8 cellular contexts compared by ENCODE assay signal in genomic region chr2:178477443-178478099, GRCh38. TPM values are rescaled to one million over a fixed set of nuclear protein-coding genes. Genes with fewer than 3 reads are reported as not detected.
A peak's percentile ranks its signal among the peaks of the same experiment; 100 is the strongest.
DNase-seq lines count a peak whose midpoint lies in the region; ATAC-seq, FAIRE-seq and TF ChIP-seq lines count a peak whose summit lies in the region.

No MANE protein-coding gene starts in this region.

- H4K20me1 ChIP-seq in H1 (replicated peaks in 1 of 2; ENCODE audit: control insufficient read depth in 1 of 2, insufficient read depth in 2 of 2, low read length in 2 of 2): peaks cover 2 to 3% of the 10 kb centered on the region in 2 experiments

- H3K27me3 Mint-ChIP-seq in progenitor cell of endocrine pancreas: no peaks in the 10 kb centered on the region

- peaks cover 15% of the 10 kb centered on the region for H3K4me1 Mint-ChIP-seq in progenitor cell of endocrine pancreas (ENCODE audit: low read depth)

- POLR2A ChIA-PET in H1 (lab: Charles Lee; ENCODE audit: partially characterized antibody): interaction anchor here (0.9 to 1.0 kb wide), 2 partner anchors 27 to 36 kb away, joined by 3 to 4 read pairs; partner anchors contain the start of genes PJVK and PRKRA

- no peak overlapping the region for H2AK5ac ChIP-seq in H1 (ENCODE audit: low read depth, low read length)

- no peaks in the 10 kb centered on the region for H3K36me3 Mint-ChIP-seq in progenitor cell of endocrine pancreas (ENCODE audit: insufficient read depth)

- no peaks in the 10 kb centered on the region for H3K36me3 ChIP-seq in H1 (ENCODE audit: control insufficient read depth in 2 of 4, insufficient read depth in 4 of 4, low read length in 3 of 4)

- no peak overlapping the region for H2BK15ac ChIP-seq in H1 (ENCODE audit: low read length)

- TF ChIP-seq CTCF in GM12864 (IDR thresholded peaks at IDR 0.05; ENCODE audit: low read depth, low read length, missing control alignments): no peak
- no peak for TF ChIP-seq CTCF in H1 (IDR thresholded peaks at IDR 0.05; ENCODE audit: control extremely low read depth in 1 of 3, insufficient read depth in 1 of 3, low read depth in 1 of 3, low read length in 3 of 3)
- TF ChIP-seq CTCF in progenitor cell of endocrine pancreas (IDR thresholded peaks at IDR 0.05; ENCODE audit: unreplicated experiment): no peak

- H3K9ac ChIP-seq in H1 (replicated peaks in 1 of 4; ENCODE audit: extremely low read depth in 1 of 4, low read depth in 3 of 4, low read length in 3 of 4): no peak overlapping the region

- peak overlapping the region; percentile 78 for H3K4me3 ChIP-seq in GM12864 (ENCODE audit: low read depth, low read length)
- peak overlapping the region; percentile 62 to 92 (median 80) for H3K4me3 ChIP-seq in H1 (ENCODE audit: extremely low read depth in 1 of 4, insufficient read depth in 2 of 4, low read depth in 3 of 4, low read length in 4 of 4)

- no peaks in the 10 kb centered on the region for H3K9me3 Mint-ChIP-seq in progenitor cell of endocrine pancreas (ENCODE audit: low read depth)

- peak overlapping the region; percentile 94 for H3K27ac Mint-ChIP-seq in progenitor cell of endocrine pancreas

- H3K4ac ChIP-seq in H1 (replicated peaks; ENCODE audit: insufficient read length, low read depth, low read length): no peak overlapping the region

- H2BK120ac ChIP-seq in H1 (replicated peaks; ENCODE audit: low read depth, low read length): no peak overlapping the region

- no peak overlapping the region for H4K8ac ChIP-seq in H1 (ENCODE audit: extremely low read depth, insufficient read depth, low read length)

- no peak overlapping the region for H3K27ac ChIP-seq in H1 (ENCODE audit: low read depth, low read length)

- FAIRE-seq in H1 (lab: Jason Lieb, UNC): no peak

- H4K5ac ChIP-seq in H1 (ENCODE audit: insufficient read length, low read depth, low read length): no peak overlapping the region

- no peak for DNase-seq in GM12864 (ENCODE audit: low read depth)
- peak; percentile 30 for DNase-seq in NCI-H82 treated with DMSO at 0.1 percent for 48 hours (lab: John Stamatoyannopoulos, UW; ENCODE audit: unreplicated experiment)
- no peak for DNase-seq in H1 (ENCODE audit: low read depth in 1 of 2, low spot score in 2 of 2)
- DNase-seq in progenitor cell of endocrine pancreas (ENCODE audit: low spot score, unreplicated experiment): no peak
- no peak for DNase-seq in KG1 (lab: John Stamatoyannopoulos, UW)
- DNase-seq in 8988T: no peak

- H3K56ac ChIP-seq in H1 (replicated peaks; ENCODE audit: insufficient read length, low read depth, low read length): no peak overlapping the region

- H3K27me3 ChIP-seq in H1 (replicated peaks in 1 of 4; ENCODE audit: control insufficient read depth in 3 of 4, extremely low read depth in 1 of 4, insufficient read depth in 3 of 4, low read length in 3 of 4): no peaks in the 10 kb centered on the region; a peak in 2 of 7 replicates

- TF ChIP-seq RAD21 in H1 (IDR thresholded peaks at IDR 0.05 in 1 of 2, conservative IDR thresholded peaks at IDR 0.05 in 1 of 2; ENCODE audit: low read depth in 2 of 2, low read length in 2 of 2): no peak

- no peak overlapping the region for H2BK20ac ChIP-seq in H1 (ENCODE audit: low read length)

- no peak for TF ChIP-seq EP300 in H1 (IDR thresholded peaks at IDR 0.05; ENCODE audit: borderline replicate concordance in 1 of 2, low read depth in 2 of 2, low read length in 2 of 2)

- peak overlapping the region; percentile 88 for H3K4me3 Mint-ChIP-seq in progenitor cell of endocrine pancreas (ENCODE audit: low read depth)

- H3K4me2 ChIP-seq in H1 (ENCODE audit: insufficient read depth in 1 of 2, low read depth in 2 of 2, low read length in 2 of 2): peak overlapping the region; percentile 59 to 92

- no peak overlapping the region for H2BK5ac ChIP-seq in H1 (ENCODE audit: low read depth, low read length)

- H3K23me2 ChIP-seq in H1 (ENCODE audit: low read depth, low read length): peaks cover 9% of the 10 kb centered on the region

- no peak overlapping the region for H3K14ac ChIP-seq in H1 (ENCODE audit: insufficient read length)

- no peaks in the 10 kb centered on the region for H3K9me3 ChIP-seq in H1 (ENCODE audit: insufficient read depth in 2 of 2, low read depth in 1 of 2, low read length in 1 of 2)

- no peak overlapping the region for H3K23ac ChIP-seq in H1 (ENCODE audit: insufficient read length)

- H3K79me1 ChIP-seq in H1 (ENCODE audit: low read depth, low read length): peaks cover 2% of the 10 kb centered on the region; the same call in 1 of the 2 replicates

- H3K4me1 ChIP-seq in H1 (replicated peaks in 1 of 4; ENCODE audit: control insufficient read depth in 3 of 4, insufficient read depth in 4 of 4, low read length in 3 of 4): peaks cover 0 to 12% (median 4%) of the 10 kb centered on the region in 4 experiments; a peak in 3 of 7 replicates

- WGBS in H1 (ENCODE audit: extremely low coverage in 1 of 2, insufficient coverage in 1 of 2, insufficient read length in 1 of 2, insufficient replicate concordance in 2 of 2, low coverage in 1 of 2, low lambda C conversion rate in 2 of 2, missing lambda C conversion rate in 1 of 2), 2 experiments: 39% methylated on average over 3 of the region's 3 CpGs; no CpG with 5 or more reads in 1 of the 2 experiments

- no peak for TF ChIP-seq POLR2A in H1 (IDR thresholded peaks at IDR 0.05; ENCODE audit: control extremely low read depth in 1 of 2, low read depth in 2 of 2, low read length in 2 of 2)

- no peak overlapping the region for H2AFZ ChIP-seq in H1 (ENCODE audit: low read length)

- CTCF ChIA-PET in H1 (lab: Charles Lee; ENCODE audit: partially characterized antibody): no interaction called here

- no peak overlapping the region for H4K91ac ChIP-seq in H1 (replicated peaks; ENCODE audit: insufficient read length, low read length)

- H3K18ac ChIP-seq in H1 (ENCODE audit: extremely low read depth, low read length): no peak overlapping the region

- H3K79me2 ChIP-seq in H1 (ENCODE audit: control insufficient read depth in 1 of 2, insufficient read depth in 2 of 2, low read length in 2 of 2): peaks cover 0 to 14% of the 10 kb centered on the region in 2 experiments; a peak in 2 of 4 replicates

- no peak overlapping the region for H2BK12ac ChIP-seq in H1 (ENCODE audit: low read depth, low read length)

- ATAC-seq in HG02610 (IDR thresholded peaks at IDR 0.05; ENCODE audit: unreplicated experiment): no peak
- ATAC-seq in GM19395 (IDR thresholded peaks at IDR 0.05; ENCODE audit: unreplicated experiment): no peak

TF ChIP-seq in H1, 55 proteins besides CTCF, POLR2A, EP300 and RAD21 (continues in another document):
- no peak for TF ChIP-seq MAX (IDR thresholded peaks at IDR 0.05)
- TF ChIP-seq MAFK (IDR thresholded peaks at IDR 0.05; ENCODE audit: low read depth, low read length): no peak

RNA-seq across cellular contexts. Expression of gene FKBP7, which starts 0.8 kb away (rescaled TPM):
- 4.8 and 7.0 TPM in 2 replicates for total RNA-seq in H1 (2021; fragmentation: NEBNext Ultra II Directional; extraction: Animal tissue kit (Norgen Biotek cat#: 25700))
- polyA plus RNA-seq in H1 (2011; rRNA removed): 2.4 and 3.6 TPM in 2 replicates
- 4.5 TPM for polyA plus RNA-seq in H1 (2011; cell fraction: cytosol; rRNA removed)
- 3.0 TPM for polyA plus RNA-seq in H1 (2011; cell fraction: nucleus; rRNA removed)
- polyA plus RNA-seq in H1 (2012, experiment 1 of 2): 4.6 to 10.8 TPM (median 4.9 TPM) in 4 replicates
- polyA plus RNA-seq in H1 (2012, experiment 2 of 2): 1.8 TPM
- 9.5 TPM for polyA plus RNA-seq in H1 (2013, experiment 1 of 2)
- polyA plus RNA-seq in H1 (2013, experiment 2 of 2): 9.5 TPM
- polyA minus RNA-seq in H1 (2011; rRNA and poly(A)+ RNA removed): 1.9 and 2.4 TPM in 2 replicates
- polyA minus RNA-seq in H1 (2011; cell fraction: cytosol; rRNA and poly(A)+ RNA removed): not detected
- polyA minus RNA-seq in H1 (2011; cell fraction: nucleus; rRNA and poly(A)+ RNA removed): 3.5 TPM
- 14.0 and 15.8 TPM in 2 replicates for total RNA-seq in progenitor cell of endocrine pancreas

RNA-seq across cellular contexts. Expression of gene PLEKHA3, which starts 2.7 kb away (rescaled TPM):
- 20.1 and 22.3 TPM in 2 replicates for total RNA-seq in H1 (2021; fragmentation: NEBNext Ultra II Directional; extraction: Animal tissue kit (Norgen Biotek cat#: 25700))
- 1.2 and 1.9 TPM in 2 replicates for polyA plus RNA-seq in H1 (2011; rRNA removed)
- polyA plus RNA-seq in H1 (2011; cell fraction: cytosol; rRNA removed): 3.6 TPM
- 1.3 TPM for polyA plus RNA-seq in H1 (2011; cell fraction: nucleus; rRNA removed)
- polyA plus RNA-seq in H1 (2012, experiment 1 of 2): 6.1 to 8.0 TPM (median 6.8 TPM) in 4 replicates
- polyA plus RNA-seq in H1 (2012, experiment 2 of 2): 0.28 TPM
- polyA plus RNA-seq in H1 (2013, experiment 1 of 2): 13.9 TPM
- 15.4 TPM for polyA plus RNA-seq in H1 (2013, experiment 2 of 2)
- polyA minus RNA-seq in H1 (2011; rRNA and poly(A)+ RNA removed): 4.8 and 9.4 TPM in 2 replicates
- 4.8 TPM for polyA minus RNA-seq in H1 (2011; cell fraction: cytosol; rRNA and poly(A)+ RNA removed)
- 5.2 TPM for polyA minus RNA-seq in H1 (2011; cell fraction: nucleus; rRNA and poly(A)+ RNA removed)
- total RNA-seq in progenitor cell of endocrine pancreas: 28.2 and 31.0 TPM in 2 replicates

RNA-seq across cellular contexts. Expression of gene PJVK, which starts 26.4 kb away (rescaled TPM):
- total RNA-seq in H1 (2021; fragmentation: NEBNext Ultra II Directional; extraction: Animal tissue kit (Norgen Biotek cat#: 25700)): 2.3 and 2.4 TPM in 2 replicates
- 1.8 and 2.8 TPM in 2 replicates for polyA plus RNA-seq in H1 (2011; rRNA removed)
- polyA plus RNA-seq in H1 (2011; cell fraction: cytosol; rRNA removed): 3.6 TPM
- polyA plus RNA-seq in H1 (2011; cell fraction: nucleus; rRNA removed): 2.2 TPM
- polyA plus RNA-seq in H1 (2012, experiment 1 of 2): 2.3 to 3.3 TPM (median 3.0 TPM) in 4 replicates
- polyA plus RNA-seq in H1 (2012, experiment 2 of 2): 0.34 TPM
- polyA plus RNA-seq in H1 (2013, experiment 1 of 2): 3.7 TPM
- 2.6 TPM for polyA plus RNA-seq in H1 (2013, experiment 2 of 2)
- 1.0 and 4.0 TPM in 2 replicates for polyA minus RNA-seq in H1 (2011; rRNA and poly(A)+ RNA removed)
- 3.6 TPM for polyA minus RNA-seq in H1 (2011; cell fraction: cytosol; rRNA and poly(A)+ RNA removed)
- polyA minus RNA-seq in H1 (2011; cell fraction: nucleus; rRNA and poly(A)+ RNA removed): 4.8 TPM
- total RNA-seq in progenitor cell of endocrine pancreas: 7.7 and 9.2 TPM in 2 replicates

RNA-seq across cellular contexts. Expression of gene PRKRA, which starts 26.6 kb away (rescaled TPM):
- 55.3 and 60.4 TPM in 2 replicates for total RNA-seq in H1 (2021; fragmentation: NEBNext Ultra II Directional; extraction: Animal tissue kit (Norgen Biotek cat#: 25700))
- 25.4 and 36.1 TPM in 2 replicates for polyA plus RNA-seq in H1 (2011; rRNA removed)
- polyA plus RNA-seq in H1 (2011; cell fraction: cytosol; rRNA removed): 32.7 TPM
- 37.3 TPM for polyA plus RNA-seq in H1 (2011; cell fraction: nucleus; rRNA removed)
- polyA plus RNA-seq in H1 (2012, experiment 1 of 2): 39.5 to 51.6 TPM (median 45.8 TPM) in 4 replicates
- polyA plus RNA-seq in H1 (2012, experiment 2 of 2): 13.5 TPM
- polyA plus RNA-seq in H1 (2013, experiment 1 of 2): 41.2 TPM
- 39.3 TPM for polyA plus RNA-seq in H1 (2013, experiment 2 of 2)
- polyA minus RNA-seq in H1 (2011; rRNA and poly(A)+ RNA removed): 34.8 and 35.2 TPM in 2 replicates
- polyA minus RNA-seq in H1 (2011; cell fraction: cytosol; rRNA and poly(A)+ RNA removed): 61.7 TPM
- polyA minus RNA-seq in H1 (2011; cell fraction: nucleus; rRNA and poly(A)+ RNA removed): 99.6 TPM
- 92.1 and 97.6 TPM in 2 replicates for total RNA-seq in progenitor cell of endocrine pancreas
